Comparison of ENCODE assay signal across 14 cellular contexts in genomic region chr1:56435434-56436337, GRCh38.
A peak's percentile ranks its signal among the peaks of the same experiment; 100 is the strongest.
DNase-seq lines count a peak whose midpoint lies in the region; ATAC-seq, FAIRE-seq and TF ChIP-seq lines count a peak whose summit lies in the region.
"Had no signal": no experiment of that assay in that cellular context is flagged by ENCODE, and none has a peak within 500 bp of the region (broad histone marks: within the 10 kb centered on the region; RNA-seq: fewer than 3 reads in every experiment).

No MANE protein-coding gene starts in this region.

- peaks cover 30% of the 10 kb centered on the region for H3K27me3 ChIP-seq in HUES64 (ENCODE audit: insufficient read depth, low read length)
- H3K27me3 ChIP-seq: BLaER1 had no signal

- WGBS in HUES64 = 50% methylated on average over 4 of the region's 4 CpGs

- no peak for FAIRE-seq in H54 (lab: Jason Lieb, UNC)

- peak overlapping the region; percentile 72; the same call in 1 of the 2 replicates for H3K27ac ChIP-seq in HUES64 (ENCODE audit: low read depth, low read length)
- H3K27ac ChIP-seq: BLaER1 had no signal

- TF ChIP-seq POLR2A in H54 (IDR thresholded peaks at IDR 0.05; ENCODE audit: low read depth, low read length) = no peak

- H3K36me3 ChIP-seq in HUES64 (ENCODE audit: insufficient read depth, low read length) = no peaks in the 10 kb centered on the region
- H3K36me3 ChIP-seq: BLaER1 had no signal

- no peak overlapping the region; the same call in 1 of the 2 replicates for H3K9ac ChIP-seq in HUES64 (ENCODE audit: low read depth, low read length)
- H3K9ac ChIP-seq: BLaER1 had no signal

- peaks cover 62% of the 10 kb centered on the region for H3K4me1 ChIP-seq in HUES64 (ENCODE audit: insufficient read depth, low read length)
- H3K4me1 ChIP-seq: BLaER1 had no signal

- H3K4me3 ChIP-seq in HUES64 (ENCODE audit: low read length) = peak overlapping the region; percentile 9; the same call in 1 of the 2 replicates
- H3K4me3 ChIP-seq: BLaER1 had no signal

- H3K9me3 ChIP-seq in HUES64 (ENCODE audit: insufficient read depth, low read depth, low read length) = no peaks in the 10 kb centered on the region
- H3K9me3 ChIP-seq: BLaER1 had no signal

- no peak for ATAC-seq in HG02642 (IDR thresholded peaks at IDR 0.05; ENCODE audit: poor library complexity, unreplicated experiment)
- no peak for ATAC-seq in HG03159 (IDR thresholded peaks at IDR 0.05; ENCODE audit: unreplicated experiment)
- ATAC-seq: activated T-cell treated with anti-CD3 and anti-CD28 coated beads, Interleukin-2, amount 50 U/mL, for 4 hours had no signal

- DNase-seq in amygdala (lab: John Stamatoyannopoulos, UW) = peak in 54 of 56 donors; percentile 40 to 95 (median 80)
- peak; percentile 43 for DNase-seq in iPS-NIHi11 (ENCODE audit: low spot score)
- peak; percentile 96 for DNase-seq in putamen (ENCODE audit: low spot score)
- no peak for DNase-seq in kidney tubule cell (ENCODE audit: low spot score)
- DNase-seq in H54 (ENCODE audit: insufficient read length, low spot score) = no peak
- DNase-seq: activated T-cell treated with anti-CD3 and anti-CD28 coated beads, Interleukin-2, amount 50 U/mL, for 4 hours; aorta; GDM1; mesenchymal stem cell; NCI-H187 treated with DMSO at 0.1 percent for 48 hours had no signal

Comparison
In these comparisons a context has a peak if more than half of its experiments do, and no peak if none do; other contexts are left out.
1. DNase-seq: peak in amygdala (54 of 56), iPS-NIHi11 (single experiment) and putamen (single experiment); none in kidney tubule cell (single experiment) and H54 (single experiment).